In the genomic region with DNA sequence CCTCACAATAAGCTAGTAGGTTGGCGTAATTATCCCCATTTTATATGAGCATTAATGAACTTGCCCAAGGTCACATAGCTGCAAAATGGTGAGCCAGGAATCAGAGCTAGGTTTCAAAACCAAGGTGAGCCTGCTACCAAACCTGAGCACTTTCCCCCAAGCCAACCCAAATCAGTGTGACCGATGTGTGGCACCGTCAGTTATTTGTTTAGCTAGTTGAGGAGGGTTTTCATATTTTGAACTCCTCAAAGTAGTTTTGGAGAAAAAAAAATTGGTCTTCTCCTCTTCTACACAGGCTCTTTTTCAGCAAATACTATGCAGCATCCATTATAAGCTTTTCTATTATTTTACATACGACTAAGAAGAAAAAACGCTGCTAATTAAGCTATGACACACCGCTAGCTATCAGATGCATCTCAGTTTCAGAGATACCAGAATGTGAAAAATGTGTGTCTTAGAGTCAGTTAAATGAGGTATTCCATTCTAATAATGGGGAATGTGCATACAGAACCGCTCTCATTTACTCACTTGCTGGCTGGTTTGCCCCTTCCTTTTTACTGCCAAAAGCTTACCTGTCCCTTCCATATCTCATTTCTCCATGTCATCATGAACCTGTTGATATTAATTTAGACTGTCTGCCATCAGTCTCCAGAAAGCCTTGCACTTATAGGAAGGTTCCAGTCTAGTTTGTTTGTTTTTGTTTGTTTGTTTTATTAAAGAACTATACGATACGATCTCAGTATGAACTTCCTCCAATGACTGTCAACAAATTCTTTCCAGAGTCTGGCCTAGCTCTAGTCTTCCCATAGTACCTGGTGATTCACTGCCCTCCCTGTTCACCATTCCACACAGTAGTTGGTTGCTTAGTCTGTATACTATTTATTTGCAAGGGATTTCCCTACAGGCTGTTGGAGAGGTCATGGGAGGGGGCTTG, we compare ENCODE assay signal across 2 cellular contexts.
TF ChIP-seq lines count a peak whose summit lies in the region.

No MANE protein-coding gene starts in this region.

TF ChIP-seq in IMR-90, 13 proteins besides CTCF, POLR2A, EP300 and RAD21:
- no peak for TF ChIP-seq ELK1 (IDR thresholded peaks at IDR 0.05; ENCODE audit: borderline replicate concordance, low read depth, low read length)
- peak; percentile 39; the same call in 1 of the 2 replicates for TF ChIP-seq RFX5 (IDR thresholded peaks at IDR 0.05; ENCODE audit: low read depth, low read length)

TF ChIP-seq in GM12878, 131 proteins besides CTCF, POLR2A, EP300 and RAD21:
- TF ChIP-seq CBX5 (IDR thresholded peaks at IDR 0.05; ENCODE audit: low read depth): no peak
- TF ChIP-seq ETV6 (conservative IDR thresholded peaks at IDR 0.05 in 1 of 2, IDR thresholded peaks at IDR 0.05 in 1 of 2; ENCODE audit: borderline replicate concordance in 1 of 2, low read depth in 1 of 2): peak in 1 of 2 experiments; percentile 77; a peak in 2 of 4 replicates
- no peak for TF ChIP-seq POU2F2 (IDR thresholded peaks at IDR 0.05; ENCODE audit: borderline replicate concordance, low read depth, low read length)
- TF ChIP-seq NFXL1 (IDR thresholded peaks at IDR 0.05; ENCODE audit: borderline replicate concordance): peak; percentile 15; the same call in 1 of the 2 replicates
